Comparison of ENCODE assay signal across 20 cellular contexts in genomic region chr12:108752387-108752786, GRCh38. TPM values are rescaled to one million over a fixed set of nuclear protein-coding genes. Genes with fewer than 3 reads are reported as not detected.
DNase-seq lines count a peak whose midpoint lies in the region; ATAC-seq and TF ChIP-seq lines count a peak whose summit lies in the region.
"Had no signal": no experiment of that assay in that cellular context is flagged by ENCODE, and none has a peak within 500 bp of the region (broad histone marks: within the 10 kb centered on the region; RNA-seq: fewer than 3 reads in every experiment).

No MANE protein-coding gene starts in this region.

- no peak overlapping the region for H3K27ac Mint-ChIP-seq in stimulated activated naive CD8-positive, alpha-beta T cell treated with anti-CD3 and anti-CD28 coated beads, Interleukin-15, amount 100 ng/mL, for 72 hours
- H3K27ac Mint-ChIP-seq: activated CD4-positive, alpha-beta memory T cell treated with anti-CD3 and anti-CD28 coated beads, Interleukin-2, amount 10 ng/mL, durations not matched to agents 7 days and 5 days; CD4-positive, CD25-positive, alpha-beta regulatory T cell had no signal

- no peaks in the 10 kb centered on the region for H3K27me3 Mint-ChIP-seq in stimulated activated naive CD8-positive, alpha-beta T cell treated with anti-CD3 and anti-CD28 coated beads, Interleukin-15, amount 100 ng/mL, for 72 hours
- H3K27me3 Mint-ChIP-seq: activated CD4-positive, alpha-beta memory T cell treated with anti-CD3 and anti-CD28 coated beads, Interleukin-2, amount 10 ng/mL, durations not matched to agents 7 days and 5 days had no signal

- H3K4me1 ChIP-seq in vagina (peaks cover 26% of the 10 kb centered on the region), spleen (no peaks in the 10 kb centered on the region)
- H3K4me1 ChIP-seq: colonic mucosa, upper lobe of left lung had no signal

- no peak for TF ChIP-seq CTCF in fibroblast of pulmonary artery (IDR thresholded peaks at IDR 0.05; ENCODE audit: low read length, missing control alignments)
- no peak for TF ChIP-seq CTCF in vagina (IDR thresholded peaks at IDR 0.05)
- no peak for TF ChIP-seq CTCF in spleen (IDR thresholded peaks at IDR 0.05 in 8 of 11, conservative IDR thresholded peaks at IDR 0.05 in 3 of 11)

- H3K4me3 Mint-ChIP-seq in stimulated activated naive CD8-positive, alpha-beta T cell treated with anti-CD3 and anti-CD28 coated beads, Interleukin-15, amount 100 ng/mL, for 72 hours, result no peak overlapping the region
- H3K4me3 Mint-ChIP-seq: activated CD4-positive, alpha-beta memory T cell treated with anti-CD3 and anti-CD28 coated beads, Interleukin-2, amount 10 ng/mL, durations not matched to agents 7 days and 5 days; activated T-cell treated with anti-CD3 and anti-CD28 coated beads, Interleukin-2, amount 50 U/mL, for 4 hours; CD4-positive, CD25-positive, alpha-beta regulatory T cell; neural crest cell had no signal

- H3K4me3 ChIP-seq in fibroblast of pulmonary artery (replicated peaks; ENCODE audit: low read depth, low read length) (no peak overlapping the region), vagina (no peak overlapping the region), spleen (no peak overlapping the region)
- H3K4me3 ChIP-seq: colonic mucosa, gastrocnemius medialis, upper lobe of left lung had no signal

- DNase-seq in Right ventricle myocardium superior (no peak), cardiac septum (ENCODE audit: low spot score) (no peak), fibroblast of pulmonary artery (ENCODE audit: low read depth) (peak; percentile 54), medulla oblongata (ENCODE audit: extremely low spot score) (peak; percentile 57), vagina (ENCODE audit: extremely low spot score in 2 of 2) (no peak), spleen (no peak), SHP77 treated with DMSO at 0.1 percent for 48 hours (lab: John Stamatoyannopoulos, UW) (no peak)
- no peak for DNase-seq in stimulated activated naive CD8-positive, alpha-beta T cell treated with anti-CD3 and anti-CD28 coated beads, Interleukin-15, amount 100 ng/mL, for 72 hours
- DNase-seq: activated CD4-positive, alpha-beta memory T cell treated with anti-CD3 and anti-CD28 coated beads, Interleukin-2, amount 10 ng/mL, durations not matched to agents 7 days and 5 days; activated naive CD4-positive, alpha-beta T cell treated with anti-CD3 and anti-CD28 coated beads, Interleukin-2, amount 50 U/mL, for 16 hours; activated T-cell treated with anti-CD3 and anti-CD28 coated beads, Interleukin-2, amount 50 U/mL, for 4 hours; CD4-positive, CD25-positive, alpha-beta regulatory T cell; colonic mucosa; gastrocnemius medialis; Kasumi-1; NCI-H1105; stimulated activated naive CD4-positive, alpha-beta T cell treated with Interleukin-2 at 50 U/mL for 16 hours; T-helper 2 cell; upper lobe of left lung had no signal

- WGBS in spleen, 5 donors, result 81 to 94% (median 88%) methylated on average over 1 of the region's 1 CpG

- H3K9me3 Mint-ChIP-seq in stimulated activated naive CD8-positive, alpha-beta T cell treated with anti-CD3 and anti-CD28 coated beads, Interleukin-15, amount 100 ng/mL, for 72 hours, result no peaks in the 10 kb centered on the region
- H3K9me3 Mint-ChIP-seq: activated CD4-positive, alpha-beta memory T cell treated with anti-CD3 and anti-CD28 coated beads, Interleukin-2, amount 10 ng/mL, durations not matched to agents 7 days and 5 days; activated T-cell treated with anti-CD3 and anti-CD28 coated beads, Interleukin-2, amount 50 U/mL, for 4 hours; CD4-positive, CD25-positive, alpha-beta regulatory T cell had no signal

- peak overlapping the region; percentile 28 for H3K27ac ChIP-seq in vagina
- H3K27ac ChIP-seq in spleen, result peak overlapping the region in 1 of 8 donors; percentile 10
- H3K27ac ChIP-seq: colonic mucosa, gastrocnemius medialis, upper lobe of left lung had no signal

- no peaks in the 10 kb centered on the region for H3K27me3 ChIP-seq in vagina
- no peaks in the 10 kb centered on the region for H3K27me3 ChIP-seq in spleen (replicated peaks in 1 of 7)
- H3K27me3 ChIP-seq: colonic mucosa, gastrocnemius medialis, upper lobe of left lung had no signal

- H3K36me3 ChIP-seq in vagina (no peaks in the 10 kb centered on the region), spleen (no peaks in the 10 kb centered on the region)
- H3K36me3 ChIP-seq: colonic mucosa, gastrocnemius medialis, upper lobe of left lung had no signal

- no peak for TF ChIP-seq POLR2A in vagina (IDR thresholded peaks at IDR 0.05)
- no peak for TF ChIP-seq POLR2A in spleen (IDR thresholded peaks at IDR 0.05)

- ATAC-seq in Right ventricle myocardium superior (ENCODE audit: poor library complexity), result peak; percentile 54
- no peak for ATAC-seq in stimulated activated naive CD8-positive, alpha-beta T cell treated with anti-CD3 and anti-CD28 coated beads, Interleukin-15, amount 100 ng/mL, for 72 hours
- ATAC-seq: activated T-cell treated with anti-CD3 and anti-CD28 coated beads, Interleukin-2, amount 50 U/mL, for 4 hours had no signal

- intact Hi-C loops in Right ventricle myocardium superior (cut with DNase I) (no loop called here), cardiac septum (cut with DNase I) (no loop called here), vagina (cut with DNase I) (no loop called here), spleen (cut with DNase I; ENCODE audit: low total_unique reads) (no loop called here)

- no peaks in the 10 kb centered on the region for H3K9me3 ChIP-seq in vagina
- H3K9me3 ChIP-seq in spleen, result no peaks in the 10 kb centered on the region
- H3K9me3 ChIP-seq: colonic mucosa, gastrocnemius medialis, upper lobe of left lung had no signal

- H3K4me1 Mint-ChIP-seq in stimulated activated naive CD8-positive, alpha-beta T cell treated with anti-CD3 and anti-CD28 coated beads, Interleukin-15, amount 100 ng/mL, for 72 hours, result no peaks in the 10 kb centered on the region
- H3K4me1 Mint-ChIP-seq: activated CD4-positive, alpha-beta memory T cell treated with anti-CD3 and anti-CD28 coated beads, Interleukin-2, amount 10 ng/mL, durations not matched to agents 7 days and 5 days; neural crest cell had no signal

RNA-seq across cellular contexts. Expression of gene CORO1C, which starts 21.1 kb away (rescaled TPM):
- 69.1 TPM for total RNA-seq in Right ventricle myocardium superior
- 74.7 TPM for total RNA-seq in cardiac septum
- 189 TPM for total RNA-seq in vagina
- total RNA-seq in spleen, result 100 to 1,000 TPM in 2 of 7 donors, 10 to 100 TPM in 5; 71.2 to 119 (median 79.1) TPM
- polyA plus RNA-seq in spleen, result 10 to 100 TPM; 12.0 to 26.1 (median 17.1) TPM

Comparison
In these comparisons a context has a peak if more than half of its experiments do, and no peak if none do; other contexts are left out.
1. DNase-seq: peak in fibroblast of pulmonary artery (single experiment) and medulla oblongata (single experiment); none in Right ventricle myocardium superior (single experiment), cardiac septum (single experiment), vagina (0 of 2), spleen (single experiment), SHP77 treated with DMSO at 0.1 percent for 48 hours (single experiment) and stimulated activated naive CD8-positive, alpha-beta T cell treated with anti-CD3 and anti-CD28 coated beads, Interleukin-15, amount 100 ng/mL, for 72 hours (0 of 2).